In the genomic region with DNA sequence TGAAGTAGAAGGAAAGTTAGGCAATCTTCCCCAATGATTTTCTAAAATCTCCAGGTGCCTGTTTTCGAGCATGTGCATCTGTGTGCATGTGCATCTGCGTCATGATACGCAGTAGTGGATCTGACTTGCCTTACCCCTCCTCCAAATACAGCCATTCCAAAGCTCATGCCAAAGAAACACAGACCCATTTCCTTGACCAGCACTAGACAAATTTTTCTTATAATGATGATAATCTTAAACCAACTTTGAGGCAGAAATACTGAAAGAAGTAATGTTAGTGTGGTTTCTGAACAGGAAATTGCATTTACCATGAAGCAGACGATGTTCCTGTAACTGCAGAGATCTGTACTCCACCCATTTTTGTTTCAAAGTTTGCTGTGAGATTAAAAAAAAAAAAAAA, we compare ENCODE assay signal across 12 cellular contexts. TPM values are rescaled to one million over a fixed set of nuclear protein-coding genes. Genes with fewer than 3 reads are reported as not detected.
DNase-seq lines count a peak whose midpoint lies in the region; ATAC-seq and TF ChIP-seq lines count a peak whose summit lies in the region.
"Had no signal": no experiment of that assay in that cellular context is flagged by ENCODE, and none has a peak within 500 bp of the region (broad histone marks: within the 10 kb centered on the region; RNA-seq: fewer than 3 reads in every experiment).

No MANE protein-coding gene starts in this region.

- DNase-seq in activated T-cell treated with anti-CD3 and anti-CD28 coated beads, Interleukin-2, amount 50 U/mL, for 24 hours, result no peak
- no peak for DNase-seq in activated T-cell treated with anti-CD3 and anti-CD28 coated beads for 4 hours
- no peak for DNase-seq in Peyer's patch
- peak; percentile 83 for DNase-seq in central memory CD4-positive, alpha-beta T cell
- peak in 1 of 2 donors; percentile 42 for DNase-seq in stimulated activated naive CD8-positive, alpha-beta T cell treated with anti-CD3 and anti-CD28 coated beads, Interleukin-15, amount 100 ng/mL, for 72 hours
- DNase-seq in NCI-H524 treated with DMSO at 0.1 percent for 48 hours (lab: John Stamatoyannopoulos, UW), result no peak
- no peak for DNase-seq in NCI-H2107 treated with DMSO at 0.1 percent for 48 hours (lab: John Stamatoyannopoulos, UW; ENCODE audit: unreplicated experiment)
- no peak for DNase-seq in stimulated activated CD4-positive, alpha-beta T cell treated with anti-CD3 and anti-CD28 coated beads, Interleukin-4, amount 100 ng/mL, for 1 hour
- DNase-seq: NCI-H2081; PC-3; stimulated activated CD4-positive, alpha-beta T cell treated with anti-CD3 and anti-CD28 coated beads, Interleukin-2, amount 100 ng/mL, for 48 hours had no signal

- H3K4me1 ChIP-seq in Peyer's patch, result peaks cover 0 to 37% (median 3%) of the 10 kb centered on the region in 4 donors

- peaks cover 96% of the 10 kb centered on the region for H3K36me3 Mint-ChIP-seq in activated T-cell treated with anti-CD3 and anti-CD28 coated beads, Interleukin-2, amount 50 U/mL, for 24 hours (ENCODE audit: low read depth)

- no peaks in the 10 kb centered on the region for H3K9me3 Mint-ChIP-seq in activated T-cell treated with anti-CD3 and anti-CD28 coated beads, Interleukin-2, amount 50 U/mL, for 24 hours
- no peaks in the 10 kb centered on the region for H3K9me3 Mint-ChIP-seq in stimulated activated naive CD8-positive, alpha-beta T cell treated with anti-CD3 and anti-CD28 coated beads, Interleukin-15, amount 100 ng/mL, for 72 hours

- H3K4me1 Mint-ChIP-seq in activated T-cell treated with anti-CD3 and anti-CD28 coated beads, Interleukin-2, amount 50 U/mL, for 24 hours (ENCODE audit: low read depth), result peaks cover 92% of the 10 kb centered on the region
- peaks cover 92% of the 10 kb centered on the region for H3K4me1 Mint-ChIP-seq in stimulated activated naive CD8-positive, alpha-beta T cell treated with anti-CD3 and anti-CD28 coated beads, Interleukin-15, amount 100 ng/mL, for 72 hours

- peak overlapping the region; percentile 54 to 78 (median 70) for H3K27ac ChIP-seq in Peyer's patch

- peak overlapping the region; percentile 64 for H3K4me3 Mint-ChIP-seq in activated T-cell treated with anti-CD3 and anti-CD28 coated beads, Interleukin-2, amount 50 U/mL, for 24 hours
- H3K4me3 Mint-ChIP-seq in stimulated activated naive CD8-positive, alpha-beta T cell treated with anti-CD3 and anti-CD28 coated beads, Interleukin-15, amount 100 ng/mL, for 72 hours, result peak overlapping the region; percentile 56 to 76

- H3K27ac Mint-ChIP-seq in activated T-cell treated with anti-CD3 and anti-CD28 coated beads, Interleukin-2, amount 50 U/mL, for 24 hours, result peak overlapping the region; percentile 97
- H3K27ac Mint-ChIP-seq in stimulated activated naive CD8-positive, alpha-beta T cell treated with anti-CD3 and anti-CD28 coated beads, Interleukin-15, amount 100 ng/mL, for 72 hours, result peak overlapping the region; percentile 67 to 76

- H3K9me3 ChIP-seq in Peyer's patch, result no peaks in the 10 kb centered on the region

- no peaks in the 10 kb centered on the region for H3K27me3 ChIP-seq in Peyer's patch

- no peak overlapping the region for H3K4me3 ChIP-seq in Peyer's patch
- H3K4me3 ChIP-seq: lung had no signal

- no peak for TF ChIP-seq POLR2A in Peyer's patch (IDR thresholded peaks at IDR 0.05)

- no peak for TF ChIP-seq CTCF in Peyer's patch (IDR thresholded peaks at IDR 0.05)

- no peaks in the 10 kb centered on the region for H3K27me3 Mint-ChIP-seq in activated T-cell treated with anti-CD3 and anti-CD28 coated beads, Interleukin-2, amount 50 U/mL, for 24 hours
- no peaks in the 10 kb centered on the region for H3K27me3 Mint-ChIP-seq in stimulated activated naive CD8-positive, alpha-beta T cell treated with anti-CD3 and anti-CD28 coated beads, Interleukin-15, amount 100 ng/mL, for 72 hours

- peaks cover 0 to 9% (median 0%) of the 10 kb centered on the region in 3 donors for H3K36me3 ChIP-seq in Peyer's patch

- peak; percentile 6 for ATAC-seq in stimulated activated naive CD8-positive, alpha-beta T cell treated with anti-CD3 and anti-CD28 coated beads, Interleukin-15, amount 100 ng/mL, for 72 hours
- ATAC-seq: PC-3 had no signal

RNA-seq across cellular contexts. Expression of a gene that starts 25.7 kb away (rescaled TPM):
- total RNA-seq in Peyer's patch, result 100 to 1,000 TPM in 1 of 4 donors, 10 to 100 TPM in 3; 11.8 to 182 (median 21.0) TPM
